Comparison of ENCODE assay signal across 8 cellular contexts in genomic region chr3:48564022-48564421, GRCh38. TPM values are rescaled to one million over a fixed set of nuclear protein-coding genes. Genes with fewer than 3 reads are reported as not detected.
DNase-seq lines count a peak whose midpoint lies in the region; ATAC-seq and TF ChIP-seq lines count a peak whose summit lies in the region.

No MANE protein-coding gene starts in this region.

- peaks cover 0 to 9% of the 10 kb centered on the region in 2 donors for H3K4me1 ChIP-seq in lung (ENCODE audit: control insufficient read depth in 2 of 2, insufficient read depth in 2 of 2, low read length in 2 of 2)

- DNase-seq in AG09309 (ENCODE audit: low read depth) (peak; percentile 54), HUDEP-2 (lab: John Stamatoyannopoulos, UW; ENCODE audit: unreplicated experiment in 76 of 76) (peak in 57 of 76 experiments; percentile 1 to 78 (median 45)), amniotic epithelial cell (ENCODE audit: low read depth) (peak; percentile 67), lung (ENCODE audit: low spot score) (peak; percentile 58), iPS-NIHi11 (ENCODE audit: low spot score) (no peak)

- peak; percentile 25 for TF ChIP-seq CTCF in AG09309 (IDR thresholded peaks at IDR 0.05; ENCODE audit: control insufficient read depth, insufficient read depth, low read depth, low read length, missing control alignments)
- no peak for TF ChIP-seq CTCF in lung (IDR thresholded peaks at IDR 0.05; ENCODE audit: control extremely low read depth, extremely low read depth)

- H3K4me3 ChIP-seq in AG09309 (ENCODE audit: control insufficient read depth, low read depth, low read length) = no peak overlapping the region
- H3K4me3 ChIP-seq in lung = no peak overlapping the region

- WGBS in lung, 2 donors = 46 to 57% methylated on average over 10 of the region's 10 CpGs

- no peaks in the 10 kb centered on the region for H3K9me3 ChIP-seq in lung (ENCODE audit: control insufficient read depth in 2 of 2, insufficient read depth in 1 of 2, low read length in 1 of 2)

- H3K27me3 ChIP-seq in lung (ENCODE audit: control insufficient read depth, insufficient read depth) = no peaks in the 10 kb centered on the region

- no peaks in the 10 kb centered on the region for H3K36me3 ChIP-seq in lung (ENCODE audit: control insufficient read depth in 2 of 2, insufficient read depth in 2 of 2, low read length in 2 of 2)

- ATAC-seq in lung (ENCODE audit: insufficient read depth, low FRiP score) = peak; percentile 54
- ATAC-seq in GM21390 (IDR thresholded peaks at IDR 0.05; ENCODE audit: unreplicated experiment) = no peak
- no peak for ATAC-seq in HG02610 (IDR thresholded peaks at IDR 0.05; ENCODE audit: unreplicated experiment)
- ATAC-seq in GM21717 (IDR thresholded peaks at IDR 0.05; ENCODE audit: unreplicated experiment) = no peak

- no peak overlapping the region for H3K27ac ChIP-seq in lung (ENCODE audit: low read depth in 1 of 2, low read length in 1 of 2)

RNA-seq across cellular contexts. Expression of gene UCN2, which starts 0.4 kb away (rescaled TPM):
- total RNA-seq in lung = under 1 TPM in 1 of 2 donors, not detected in 1; 0.18 TPM
- polyA plus RNA-seq in lung = under 1 TPM; 0.07 to 0.16 TPM

RNA-seq across cellular contexts. Expression of gene PFKFB4, which starts 7.4 kb away (rescaled TPM):
- total RNA-seq in lung = 10 to 100 TPM in 1 of 2 donors, 1 to 10 TPM in 1; 9.4 to 14.8 TPM
- 10 to 100 TPM in 1 of 2 donors, 1 to 10 TPM in 1; 3.6 to 15.9 TPM for polyA plus RNA-seq in lung

RNA-seq across cellular contexts. Expression of gene COL7A1, which starts 31.1 kb away (rescaled TPM):
- 10 to 100 TPM in 1 of 2 donors, 1 to 10 TPM in 1; 8.9 to 18.7 TPM for total RNA-seq in lung
- 1 to 10 TPM; 4.3 to 8.2 TPM for polyA plus RNA-seq in lung

RNA-seq across cellular contexts. Expression of gene UQCRC1, which starts 45.4 kb away (rescaled TPM):
- total RNA-seq in lung = 100 to 1,000 TPM in 1 of 2 donors, 10 to 100 TPM in 1; 98.5 to 188 TPM
- 100 to 1,000 TPM; 164 to 225 TPM for polyA plus RNA-seq in lung

RNA-seq across cellular contexts. Expression of gene TMEM89, which starts 57.5 kb away (rescaled TPM):
- total RNA-seq in lung = not detected
- under 1 TPM in 1 of 2 donors, not detected in 1; 0.22 TPM for polyA plus RNA-seq in lung
